18 cellular contexts compared by ENCODE assay signal in the genomic region with DNA sequence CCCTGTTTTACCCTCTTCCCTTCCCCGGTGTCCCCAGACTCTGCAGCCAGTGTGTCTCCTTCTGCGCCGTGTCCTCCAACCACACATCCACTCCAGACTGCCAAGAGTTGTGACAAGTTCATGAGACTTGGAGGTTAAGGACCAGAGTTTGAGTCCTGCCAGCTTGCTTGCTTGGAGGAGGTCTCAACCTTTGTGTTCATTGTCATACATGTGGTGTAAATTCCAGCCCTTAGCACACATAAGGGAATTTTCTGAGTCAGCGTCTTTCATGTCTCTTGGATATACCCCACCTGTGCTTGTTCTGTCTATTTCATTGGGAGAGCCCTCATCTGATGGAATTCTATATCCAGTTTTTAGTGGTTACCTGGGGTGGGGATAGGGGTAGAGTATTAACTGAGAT. TPM values are rescaled to one million over a fixed set of nuclear protein-coding genes. Genes with fewer than 3 reads are reported as not detected.
DNase-seq lines count a peak whose midpoint lies in the region; ATAC-seq and TF ChIP-seq lines count a peak whose summit lies in the region.
"Had no signal": no experiment of that assay in that cellular context is flagged by ENCODE, and none has a peak within 500 bp of the region (broad histone marks: within the 10 kb centered on the region; RNA-seq: fewer than 3 reads in every experiment).

No MANE protein-coding gene starts in this region.

- peaks cover 4% of the 10 kb centered on the region for H3K27me3 Mint-ChIP-seq in brain

- peak; percentile 41 for DNase-seq in fibroblast of the aortic adventitia (ENCODE audit: low read depth)
- peak; percentile 1 for DNase-seq in pons (ENCODE audit: low spot score)
- no peak for DNase-seq in middle frontal gyrus (ENCODE audit: extremely low spot score, low spot score)
- no peak for DNase-seq in RPMI8226
- DNase-seq: Caco-2, DMS153, MV-4-11, NCI-H1417 treated with DMSO at 0.1 percent for 48 hours, NCI-H1930, NCI-H2171, NCI-H446, NCI-H82 had no signal

- peaks cover 0 to 1% (median 0%) of the 10 kb centered on the region in 5 experiments for H3K9me3 Mint-ChIP-seq in brain

- ATAC-seq in GM19324 (IDR thresholded peaks at IDR 0.05; ENCODE audit: low FRiP score, unreplicated experiment), result no peak
- ATAC-seq: Right ventricle myocardium inferior had no signal

- H3K27ac ChIP-seq in HEK293 (ENCODE audit: extremely low read depth, low read depth, low read length), result no peak overlapping the region

- no peaks in the 10 kb centered on the region for H3K9me3 ChIP-seq in HEK293 (ENCODE audit: control insufficient read depth, insufficient read depth, low read depth, low read length)
- H3K9me3 ChIP-seq: Caco-2 had no signal

- H3K36me3 Mint-ChIP-seq in brain, result no peaks in the 10 kb centered on the region

- H3K4me3 ChIP-seq in HEK293 (ENCODE audit: low read depth, low read length) (no peak overlapping the region), fibroblast of the aortic adventitia (ENCODE audit: low read depth, low read length) (no peak overlapping the region)

- POLR2A ChIA-PET in HEK293 (lab: Yijun Ruan, JAX), result no interaction called here

- TF ChIP-seq CTCF in HEK293 (tag by site-specific recombination; IDR thresholded peaks at IDR 0.05) (no peak), brain (conservative IDR thresholded peaks at IDR 0.05) (no peak), fibroblast of the aortic adventitia (IDR thresholded peaks at IDR 0.05; ENCODE audit: insufficient read depth, low read length) (no peak)

- no peaks in the 10 kb centered on the region for H3K4me1 ChIP-seq in HEK293 (ENCODE audit: control insufficient read depth, insufficient read depth, low read length)

- peak overlapping the region in 2 of 5 experiments; percentile 16 to 43 for H3K4me3 Mint-ChIP-seq in brain
- H3K4me3 Mint-ChIP-seq: IgD-negative memory B cell had no signal

- peaks cover 98% of the 10 kb centered on the region for H3K4me1 Mint-ChIP-seq in brain

- no peaks in the 10 kb centered on the region for H3K36me3 ChIP-seq in HEK293 (ENCODE audit: control insufficient read depth in 2 of 2, insufficient read depth in 1 of 2, low read length in 2 of 2)

- CTCF ChIA-PET in HEK293 (lab: Yijun Ruan, JAX), result interaction anchor here (0.8 to 1.3 kb wide), 2 partner anchors 11 to 282 kb away, joined by 3 read pairs; no protein-coding TSS in a partner anchor

- H3K27ac Mint-ChIP-seq in brain, result peak overlapping the region; percentile 16 to 93 (median 73)
- H3K27ac Mint-ChIP-seq: IgD-negative memory B cell had no signal

TF ChIP-seq in HEK293, 187 proteins besides CTCF, POLR2A, EP300 and RAD21:
- TF ChIP-seq, protein P1, sequence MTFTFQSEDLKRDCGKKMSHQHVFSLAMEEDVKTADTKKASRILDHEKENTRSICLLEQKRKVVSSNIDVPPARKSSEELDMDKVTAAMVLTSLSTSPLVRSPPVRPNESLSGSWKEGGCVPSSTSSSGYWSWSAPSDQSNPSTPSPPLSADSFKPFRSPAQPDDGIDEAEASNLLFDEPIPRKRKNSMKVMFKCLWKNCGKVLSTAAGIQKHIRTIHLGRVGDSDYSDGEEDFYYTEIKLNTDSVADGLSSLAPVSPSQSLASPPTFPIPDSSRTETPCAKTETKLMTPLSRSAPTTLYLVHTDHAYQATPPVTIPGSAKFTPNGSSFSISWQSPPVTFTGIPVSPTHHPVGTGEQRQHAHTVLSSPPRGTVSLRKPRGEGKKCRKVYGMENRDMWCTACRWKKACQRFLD (tag by site-specific recombination; IDR thresholded peaks at IDR 0.05), result no peak
- 0 out of 2 replicates have a peak, but pooled peaks have one; percentile 17 for TF ChIP-seq ZNF664 (tag by site-specific recombination; IDR thresholded peaks at IDR 0.05)

RNA-seq across cellular contexts. Expression of a gene that starts 13.3 kb away (rescaled TPM):
- polyA plus RNA-seq in brain (ENCODE audit: insufficient read depth, low read depth, low replicate concordance), result 59.3 TPM
- total RNA-seq in fibroblast of the aortic adventitia (ENCODE audit: low replicate concordance), result 8.1 and 23.3 TPM in 2 replicates
- total RNA-seq: HT-29 had no signal

Comparison
In these comparisons a context has a peak if more than half of its experiments do, and no peak if none do; other contexts are left out.
1. DNase-seq: peak in fibroblast of the aortic adventitia (single experiment) and pons (single experiment); none in middle frontal gyrus (single experiment) and RPMI8226 (single experiment).